8 cellular contexts compared by ENCODE assay signal in genomic region chr20:45969712-45970634, GRCh38. TPM values are rescaled to one million over a fixed set of nuclear protein-coding genes. Genes with fewer than 3 reads are reported as not detected.
DNase-seq lines count a peak whose midpoint lies in the region; ATAC-seq and TF ChIP-seq lines count a peak whose summit lies in the region.

No MANE protein-coding gene starts in this region.

- H3K9me3 ChIP-seq in SJSA1 (replicated peaks) = no peaks in the 10 kb centered on the region
- H3K9me3 ChIP-seq in mesodermal cell (ENCODE audit: control insufficient read depth, low read length) = no peaks in the 10 kb centered on the region
- H3K9me3 ChIP-seq in vagina = no peaks in the 10 kb centered on the region

- 64 to 67% methylated on average over 3 to 4 of the region's 6 CpGs for WGBS in mesodermal cell (ENCODE audit: insufficient coverage in 2 of 2), 2 experiments

- intact Hi-C loops in vagina (cut with DNase I) = loop anchor here (10.0 kb wide), 1 partner anchor 155 kb away; the partner anchor contains the start of gene UBE2C

- H3K36me3 ChIP-seq in SJSA1 = peaks cover 55% of the 10 kb centered on the region
- H3K36me3 ChIP-seq in mesodermal cell (ENCODE audit: control insufficient read depth, insufficient read depth, low read length) = peaks cover 48% of the 10 kb centered on the region
- H3K36me3 ChIP-seq in vagina = peaks cover 0 to 40% of the 10 kb centered on the region in 2 donors

- peak; percentile 30 for DNase-seq in NK-92 treated with Interleukin-12 subunit alpha and Interleukin-12 subunit beta, amount 100 ng/mL, for 24 hours (lab: John Stamatoyannopoulos, UW)
- DNase-seq in NK-92 (lab: John Stamatoyannopoulos, UW; ENCODE audit: unreplicated experiment) (no peak), SJSA1 (ENCODE audit: low read depth in 1 of 2, low spot score in 2 of 2) (peak in 1 of 2 experiments; percentile 47), dermis microvascular lymphatic vessel endothelial cell (ENCODE audit: low read depth in 2 of 2) (peak; percentile 52 to 68), vagina (ENCODE audit: extremely low spot score in 2 of 2) (no peak)

- H3K27ac ChIP-seq in SJSA1 (no peak overlapping the region), mesodermal cell (ENCODE audit: low read depth, low read length, severe bottlenecking) (no peak overlapping the region), vagina (peak overlapping the region; percentile 98)

- H3K4me1 ChIP-seq in SJSA1 (replicated peaks) (peaks cover 26% of the 10 kb centered on the region), mesodermal cell (ENCODE audit: control insufficient read depth, insufficient read depth, low read length, poor library complexity, severe bottlenecking) (peaks cover 18% of the 10 kb centered on the region), vagina (peaks cover 30% of the 10 kb centered on the region)

- no peaks in the 10 kb centered on the region for H3K27me3 ChIP-seq in SJSA1 (replicated peaks)
- no peaks in the 10 kb centered on the region for H3K27me3 ChIP-seq in vagina

- peak overlapping the region; percentile 69; the same call in 1 of the 2 replicates for H3K4me3 ChIP-seq in SJSA1
- H3K4me3 ChIP-seq in mesodermal cell (ENCODE audit: extremely low read depth, insufficient read depth, low read length, poor library complexity, severe bottlenecking) = peak overlapping the region; percentile 78
- peak overlapping the region; percentile 60 to 92 for H3K4me3 ChIP-seq in vagina

- TF ChIP-seq CTCF in LNCAP (IDR thresholded peaks at IDR 0.05) (peak; percentile 67), vagina (IDR thresholded peaks at IDR 0.05) (peak in 2 of 3 experiments; percentile 10 to 48)

- ATAC-seq in HG03571 (IDR thresholded peaks at IDR 0.05; ENCODE audit: unreplicated experiment) = no peak

- TF ChIP-seq POLR2A in vagina (IDR thresholded peaks at IDR 0.05) = no peak

RNA-seq across cellular contexts. Expression of gene ZNF335, which starts 2.0 kb away (rescaled TPM):
- total RNA-seq in SJSA1 (2014; rRNA removed; shearing (Covaris generic)) = 8.1 and 12.2 TPM in 2 replicates
- total RNA-seq in dermis microvascular lymphatic vessel endothelial cell = 6.0 and 9.0 TPM in 2 replicates
- 15.3 TPM for polyA plus RNA-seq in mesodermal cell (2013, experiment 1 of 2)
- 11.1 TPM for polyA plus RNA-seq in mesodermal cell (2013, experiment 2 of 2)
- total RNA-seq in vagina = 24.1 TPM

RNA-seq across cellular contexts. Expression of gene PCIF1, which starts 35.5 kb away (rescaled TPM):
- total RNA-seq in SJSA1 (2014; rRNA removed; shearing (Covaris generic)) = 5.2 and 9.6 TPM in 2 replicates
- 7.2 and 11.5 TPM in 2 replicates for total RNA-seq in dermis microvascular lymphatic vessel endothelial cell
- 32.8 TPM for polyA plus RNA-seq in mesodermal cell (2013, experiment 1 of 2)
- 27.7 TPM for polyA plus RNA-seq in mesodermal cell (2013, experiment 2 of 2)
- 36.6 TPM for total RNA-seq in vagina

RNA-seq across cellular contexts. Expression of gene MMP9, which starts 38.7 kb away (rescaled TPM):
- total RNA-seq in SJSA1 (2014; rRNA removed; shearing (Covaris generic)) = not detected in 2 replicates
- total RNA-seq in dermis microvascular lymphatic vessel endothelial cell = 0.13 TPM in 1 of 2 replicates, not detected in the other
- 12.8 TPM for polyA plus RNA-seq in mesodermal cell (2013, experiment 1 of 2)
- 9.0 TPM for polyA plus RNA-seq in mesodermal cell (2013, experiment 2 of 2)
- 1.7 TPM for total RNA-seq in vagina

RNA-seq across cellular contexts. Expression of gene PLTP, which starts 58.0 kb away (rescaled TPM):
- 4.2 and 6.6 TPM in 2 replicates for total RNA-seq in SJSA1 (2014; rRNA removed; shearing (Covaris generic))
- total RNA-seq in dermis microvascular lymphatic vessel endothelial cell = 2.8 and 3.5 TPM in 2 replicates
- 142 TPM for polyA plus RNA-seq in mesodermal cell (2013, experiment 1 of 2)
- polyA plus RNA-seq in mesodermal cell (2013, experiment 2 of 2) = 122 TPM
- 292 TPM for total RNA-seq in vagina

RNA-seq across cellular contexts. Expression of gene SLC12A5, which starts 59.0 kb away (rescaled TPM):
- total RNA-seq in SJSA1 (2014; rRNA removed; shearing (Covaris generic)) = not detected in 2 replicates
- 0.13 and 0.51 TPM in 2 replicates for total RNA-seq in dermis microvascular lymphatic vessel endothelial cell
- polyA plus RNA-seq in mesodermal cell (2013, experiment 1 of 2) = 15.1 TPM
- 9.7 TPM for polyA plus RNA-seq in mesodermal cell (2013, experiment 2 of 2)
- total RNA-seq in vagina = not detected

Comparison
In these comparisons a context has a peak if more than half of its experiments do, and no peak if none do; other contexts are left out.
1. DNase-seq: peak in NK-92 treated with Interleukin-12 subunit alpha and Interleukin-12 subunit beta, amount 100 ng/mL, for 24 hours (single experiment) and dermis microvascular lymphatic vessel endothelial cell (2 of 2); none in NK-92 (single experiment) and vagina (0 of 2).
2. Peak in every context shown above with its lines, with median percentiles within 50 percentile points of each other: H3K4me3 ChIP-seq.